Comparison of ENCODE assay signal across 25 cellular contexts in genomic region chrX:30955687-30956086, GRCh38.
DNase-seq lines count a peak whose midpoint lies in the region; ATAC-seq, FAIRE-seq and TF ChIP-seq lines count a peak whose summit lies in the region.
"Had no signal": no experiment of that assay in that cellular context is flagged by ENCODE, and none has a peak within 500 bp of the region (broad histone marks: within the 10 kb centered on the region; RNA-seq: fewer than 3 reads in every experiment).

No MANE protein-coding gene starts in this region.

- CTCF ChIA-PET in HepG2 (lab: Yijun Ruan, JAX; ENCODE audit: low intra/inter-chr PET ratio, low total read pairs) = no interaction called here
- CTCF ChIA-PET in CD4-positive, alpha-beta T cell (lab: Charles Lee) = interaction anchor here (1.2 kb wide), 1 partner anchor 16 kb away, joined by 3 read pairs; no protein-coding TSS in a partner anchor

- H3K27me3 Mint-ChIP-seq in astrocyte (ENCODE audit: low read depth, unreplicated experiment) = no peaks in the 10 kb centered on the region
- no peaks in the 10 kb centered on the region for H3K27me3 Mint-ChIP-seq in CD4-positive, alpha-beta T cell
- H3K27me3 Mint-ChIP-seq: CD4-positive, CD25-positive, alpha-beta regulatory T cell had no signal

- H3K36me3 ChIP-seq in astrocyte (ENCODE audit: insufficient read depth, low read length) = no peaks in the 10 kb centered on the region
- no peaks in the 10 kb centered on the region for H3K36me3 ChIP-seq in HepG2 (replicated peaks in 1 of 2; ENCODE audit: control insufficient read depth in 1 of 2, insufficient read depth in 2 of 2, low read length in 2 of 2)
- H3K36me3 ChIP-seq in right lobe of liver = no peaks in the 10 kb centered on the region
- no peaks in the 10 kb centered on the region for H3K36me3 ChIP-seq in stomach
- H3K36me3 ChIP-seq: BE2C, BLaER1 had no signal

- no peak for ATAC-seq in HepG2
- peak; percentile 61 to 81 (median 76) for ATAC-seq in right lobe of liver
- ATAC-seq in CD4-positive, alpha-beta T cell (ENCODE audit: poor library complexity) = no peak
- no peak for ATAC-seq in GM21360 (IDR thresholded peaks at IDR 0.05; ENCODE audit: unreplicated experiment)
- ATAC-seq: CD8-positive, alpha-beta T cell; GM12878 had no signal

- in situ Hi-C loops in HepG2 (cut with HindIII; ENCODE audit: extremely low pct_ligation_motif_present, low pct_unique_long_range_greater_than_20kb) = no loop called here

- H3K27ac ChIP-seq in astrocyte (ENCODE audit: low read depth, low read length) = no peak overlapping the region
- no peak overlapping the region for H3K27ac ChIP-seq in HepG2 (ENCODE audit: extremely low read length, insufficient read depth, low read length)
- no peak overlapping the region for H3K27ac ChIP-seq in right lobe of liver
- no peak overlapping the region for H3K27ac ChIP-seq in CD4-positive, alpha-beta T cell (ENCODE audit: low read depth, low read length)
- H3K27ac ChIP-seq in stomach = no peak overlapping the region
- H3K27ac ChIP-seq: BLaER1 had no signal

- H3K4me1 ChIP-seq in astrocyte (ENCODE audit: insufficient read depth, low read length) (peaks cover 2% of the 10 kb centered on the region), HepG2 (ENCODE audit: insufficient read depth, low read length) (peaks cover 32% of the 10 kb centered on the region), right lobe of liver (no peaks in the 10 kb centered on the region), stomach (no peaks in the 10 kb centered on the region)
- H3K4me1 ChIP-seq: BE2C, BLaER1, Caco-2 had no signal

- H3K36me3 Mint-ChIP-seq in astrocyte (ENCODE audit: low read depth, unreplicated experiment) = no peaks in the 10 kb centered on the region
- H3K36me3 Mint-ChIP-seq in CD4-positive, alpha-beta T cell (ENCODE audit: low read depth) = no peaks in the 10 kb centered on the region
- H3K36me3 Mint-ChIP-seq: CD14-positive monocyte; CD4-positive, CD25-positive, alpha-beta regulatory T cell; CD8-positive, alpha-beta T cell had no signal

- no peak for TF ChIP-seq RAD21 in HepG2 (CRISPR knock-in tag; IDR thresholded peaks at IDR 0.05)

- H3K4me3 Mint-ChIP-seq in astrocyte (ENCODE audit: unreplicated experiment) = no peak overlapping the region
- H3K4me3 Mint-ChIP-seq in CD4-positive, alpha-beta T cell = no peak overlapping the region
- H3K4me3 Mint-ChIP-seq: CD14-positive monocyte; CD4-positive, CD25-positive, alpha-beta regulatory T cell; CD8-positive, alpha-beta T cell had no signal

- POLR2A ChIA-PET in HepG2 (lab: Yijun Ruan, JAX) = no interaction called here
- POLR2A ChIA-PET in CD4-positive, alpha-beta T cell (lab: Charles Lee) = no interaction called here

- H2AFZ ChIP-seq in astrocyte (ENCODE audit: low read depth, low read length) = no peak overlapping the region
- H2AFZ ChIP-seq in HepG2 (ENCODE audit: low read length) = no peak overlapping the region

- no peak overlapping the region for H3K4me2 ChIP-seq in astrocyte (ENCODE audit: low read length)
- no peak overlapping the region for H3K4me2 ChIP-seq in HepG2 (ENCODE audit: low read depth, low read length)
- H3K4me2 ChIP-seq: BLaER1 had no signal

- H3K9me3 ChIP-seq in astrocyte (ENCODE audit: insufficient read depth, low read depth, low read length) = no peaks in the 10 kb centered on the region
- no peaks in the 10 kb centered on the region for H3K9me3 ChIP-seq in HepG2 (ENCODE audit: low read length)
- H3K9me3 ChIP-seq in right lobe of liver = no peaks in the 10 kb centered on the region
- H3K9me3 ChIP-seq in CD4-positive, alpha-beta T cell (ENCODE audit: control insufficient read depth, low read length) = no peaks in the 10 kb centered on the region
- H3K9me3 ChIP-seq in stomach = no peaks in the 10 kb centered on the region
- H3K9me3 ChIP-seq: BE2C, BLaER1, Caco-2 had no signal

- TF ChIP-seq POLR2A in HepG2 (IDR thresholded peaks at IDR 0.05; ENCODE audit: insufficient read depth in 1 of 2, low read depth in 2 of 2, low read length in 2 of 2) = no peak
- TF ChIP-seq POLR2A in right lobe of liver (IDR thresholded peaks at IDR 0.05) = no peak
- TF ChIP-seq POLR2A in stomach (IDR thresholded peaks at IDR 0.05) = no peak

- no peaks in the 10 kb centered on the region for H3K27me3 ChIP-seq in astrocyte (ENCODE audit: insufficient read depth, low read length)
- no peaks in the 10 kb centered on the region for H3K27me3 ChIP-seq in HepG2 (ENCODE audit: control insufficient read depth in 1 of 2, insufficient read depth in 2 of 2, low read length in 2 of 2)
- H3K27me3 ChIP-seq in right lobe of liver = no peaks in the 10 kb centered on the region
- H3K27me3 ChIP-seq in CD4-positive, alpha-beta T cell (ENCODE audit: control insufficient read depth, insufficient read depth, low read length) = no peaks in the 10 kb centered on the region
- no peaks in the 10 kb centered on the region for H3K27me3 ChIP-seq in stomach
- H3K27me3 ChIP-seq: BE2C, BLaER1 had no signal

- 40% methylated on average over 3 of the region's 3 CpGs for WGBS in HepG2 (ENCODE audit: low lambda C conversion rate)
- 4% methylated on average over 3 of the region's 3 CpGs for WGBS in right lobe of liver (ENCODE audit: insufficient coverage, low coverage, low lambda C conversion rate, missing lambda C conversion rate)
- WGBS in stomach, 5 donors = 76 to 85% (median 79%) methylated on average over 3 of the region's 3 CpGs

- peak in 1 of 2 experiments; percentile 11; a peak in 1 of 4 replicates for TF ChIP-seq EP300 in HepG2 (IDR thresholded peaks at IDR 0.05; ENCODE audit: low read depth in 2 of 2, low read length in 2 of 2)
- no peak for TF ChIP-seq EP300 in HepG2 (CRISPR knock-in tag; IDR thresholded peaks at IDR 0.05; ENCODE audit: borderline replicate concordance)
- no peak for TF ChIP-seq EP300 in stomach (IDR thresholded peaks at IDR 0.05)

- H3K4me1 Mint-ChIP-seq in astrocyte (ENCODE audit: low read depth, unreplicated experiment) = peaks cover 5% of the 10 kb centered on the region
- H3K4me1 Mint-ChIP-seq in CD4-positive, alpha-beta T cell (ENCODE audit: low read depth) = no peaks in the 10 kb centered on the region
- H3K4me1 Mint-ChIP-seq: CD4-positive, CD25-positive, alpha-beta regulatory T cell had no signal

- intact Hi-C loops in HepG2 (cut with micrococcal nuclease; ENCODE audit: unreplicated experiment) = no loop called here
- intact Hi-C loops in right lobe of liver (cut with DNase I) = no loop called here
- intact Hi-C loops in CD4-positive, alpha-beta T cell (cut with DNase I, micrococcal nuclease) = no loop called here
- intact Hi-C loops in stomach (cut with DNase I; ENCODE audit: low total_unique reads) = no loop called here

- TF ChIP-seq CTCF in astrocyte (IDR thresholded peaks at IDR 0.05; ENCODE audit: insufficient read depth, low read depth, low read length) (no peak), HepG2 (CRISPR knock-in tag; IDR thresholded peaks at IDR 0.05) (no peak), right lobe of liver (IDR thresholded peaks at IDR 0.05) (no peak), stomach (IDR thresholded peaks at IDR 0.05) (no peak)
- no peak for TF ChIP-seq CTCF in CD4-positive, alpha-beta T cell (IDR thresholded peaks at IDR 0.05)

- FAIRE-seq in astrocyte (lab: Jason Lieb, UNC) (peak; percentile 74), colon (lab: Jason Lieb, UNC) (peak; percentile 49), HepG2 (lab: Jason Lieb, UNC) (no peak)
- FAIRE-seq: A204.1, G401.6, GM12878, GM12892, GM18507, GM19239 had no signal

- no peaks in the 10 kb centered on the region for H3K9me3 Mint-ChIP-seq in astrocyte (ENCODE audit: unreplicated experiment)
- H3K9me3 Mint-ChIP-seq in CD4-positive, alpha-beta T cell = peaks cover 3% of the 10 kb centered on the region

- no peak for DNase-seq in astrocyte (ENCODE audit: low read depth)
- DNase-seq in HepG2 (ENCODE audit: low spot score) = peak; percentile 21
- DNase-seq in right lobe of liver = peak in 2 of 3 donors; percentile 22 to 53
- DNase-seq in CD4-positive, alpha-beta T cell = no peak
- DNase-seq in NK-92 treated with Interleukin-12 subunit alpha and Interleukin-12 subunit beta, amount 100 ng/mL, for 24 hours (lab: John Stamatoyannopoulos, UW) = no peak
- no peak for DNase-seq in stomach
- DNase-seq: 8988T; ACHN; BE2C; C1 segment of cervical spinal cord; Caco-2; Calu3; CD4-positive, CD25-positive, alpha-beta regulatory T cell; CD8-positive, alpha-beta T cell; DMS79 treated with DMSO at 0.1 percent for 48 hours had no signal

- BruUV-seq in HepG2 (replicated peaks; lab: Mats Ljungman, UMichigan) = no TSS peak

- H3K27ac Mint-ChIP-seq in astrocyte (ENCODE audit: unreplicated experiment) = no peak overlapping the region
- H3K27ac Mint-ChIP-seq in CD4-positive, alpha-beta T cell = no peak overlapping the region
- H3K27ac Mint-ChIP-seq: CD14-positive monocyte; CD4-positive, CD25-positive, alpha-beta regulatory T cell; CD8-positive, alpha-beta T cell had no signal

- H3K9ac ChIP-seq in astrocyte (ENCODE audit: low read length) (no peak overlapping the region), HepG2 (ENCODE audit: insufficient read depth, low read depth, low read length) (no peak overlapping the region)
- H3K9ac ChIP-seq: BLaER1 had no signal

- H4K20me1 ChIP-seq in astrocyte (ENCODE audit: insufficient read depth, low read length) = no peaks in the 10 kb centered on the region
- no peaks in the 10 kb centered on the region for H4K20me1 ChIP-seq in HepG2 (ENCODE audit: insufficient read depth, low read length)
- H4K20me1 ChIP-seq: BLaER1 had no signal

- H3K4me3 ChIP-seq in astrocyte (ENCODE audit: insufficient read depth, low read depth, low read length) (no peak overlapping the region), HepG2 (replicated peaks in 1 of 3; ENCODE audit: insufficient read depth in 1 of 3, low read depth in 2 of 3, low read length in 3 of 3) (no peak overlapping the region), right lobe of liver (no peak overlapping the region), stomach (no peak overlapping the region)
- H3K4me3 ChIP-seq: BLaER1, GM12878 had no signal

- H3K79me2 ChIP-seq in astrocyte (ENCODE audit: insufficient read depth, low read length) (no peaks in the 10 kb centered on the region), HepG2 (ENCODE audit: insufficient read depth, low read length) (no peaks in the 10 kb centered on the region)

TF ChIP-seq in HepG2, 621 proteins besides CTCF, POLR2A, EP300 and RAD21 (continues in another document):
- TF ChIP-seq, protein P1, sequence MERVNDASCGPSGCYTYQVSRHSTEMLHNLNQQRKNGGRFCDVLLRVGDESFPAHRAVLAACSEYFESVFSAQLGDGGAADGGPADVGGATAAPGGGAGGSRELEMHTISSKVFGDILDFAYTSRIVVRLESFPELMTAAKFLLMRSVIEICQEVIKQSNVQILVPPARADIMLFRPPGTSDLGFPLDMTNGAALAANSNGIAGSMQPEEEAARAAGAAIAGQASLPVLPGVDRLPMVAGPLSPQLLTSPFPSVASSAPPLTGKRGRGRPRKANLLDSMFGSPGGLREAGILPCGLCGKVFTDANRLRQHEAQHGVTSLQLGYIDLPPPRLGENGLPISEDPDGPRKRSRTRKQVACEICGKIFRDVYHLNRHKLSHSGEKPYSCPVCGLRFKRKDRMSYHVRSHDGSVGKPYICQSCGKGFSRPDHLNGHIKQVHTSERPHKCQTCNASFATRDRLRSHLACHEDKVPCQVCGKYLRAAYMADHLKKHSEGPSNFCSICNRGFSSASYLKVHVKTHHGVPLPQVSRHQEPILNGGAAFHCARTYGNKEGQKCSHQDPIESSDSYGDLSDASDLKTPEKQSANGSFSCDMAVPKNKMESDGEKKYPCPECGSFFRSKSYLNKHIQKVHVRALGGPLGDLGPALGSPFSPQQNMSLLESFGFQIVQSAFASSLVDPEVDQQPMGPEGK (CRISPR knock-in tag; IDR thresholded peaks at IDR 0.05) = no peak

Comparison
In these comparisons a context has a peak if more than half of its experiments do, and no peak if none do; other contexts are left out.
1. ATAC-seq: peak in right lobe of liver (4 of 4); none in HepG2 (single experiment), CD4-positive, alpha-beta T cell (single experiment) and GM21360 (single experiment).
2. DNase-seq: peak in HepG2 (single experiment) and right lobe of liver (2 of 3); none in astrocyte (single experiment), CD4-positive, alpha-beta T cell (0 of 10), NK-92 treated with Interleukin-12 subunit alpha and Interleukin-12 subunit beta, amount 100 ng/mL, for 24 hours (single experiment) and stomach (single experiment).